8 cellular contexts compared by ENCODE assay signal in the genomic region with DNA sequence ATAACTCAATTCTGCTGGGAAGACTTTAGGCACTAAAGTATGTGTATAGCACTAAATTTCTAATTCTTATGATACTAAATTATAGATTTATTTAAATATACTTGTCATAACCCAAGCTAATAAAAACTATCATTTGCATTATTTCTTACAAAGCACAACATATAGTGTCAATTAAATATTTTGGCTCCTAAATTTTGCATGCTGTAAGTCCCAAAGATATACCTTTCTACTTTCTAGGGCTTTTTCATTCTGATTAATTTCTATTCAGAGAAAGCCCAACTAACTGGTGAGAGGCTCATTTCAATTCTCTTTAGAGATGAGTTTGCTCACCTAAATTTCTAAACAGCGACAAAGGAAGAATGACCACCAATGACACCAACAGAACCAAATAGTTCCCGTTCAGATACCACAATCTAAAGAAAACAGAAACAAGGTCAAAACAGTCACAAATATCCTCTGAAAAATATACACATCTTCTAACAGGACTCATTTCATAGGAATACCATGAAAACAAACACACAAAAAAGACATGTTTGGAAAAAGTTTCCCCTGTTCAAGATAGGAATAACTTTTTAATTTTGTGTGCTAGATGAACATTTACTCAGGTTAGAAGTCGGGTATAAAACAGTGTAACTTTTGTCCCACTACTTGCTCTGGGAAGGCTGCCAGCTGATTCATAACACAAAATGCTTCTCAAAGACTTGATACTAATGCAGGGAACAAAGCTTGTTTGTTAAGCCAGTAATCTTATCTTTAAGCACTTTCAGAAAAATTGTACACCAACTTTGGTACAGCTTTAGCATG. TPM values are rescaled to one million over a fixed set of nuclear protein-coding genes. Genes with fewer than 3 reads are reported as not detected.
DNase-seq lines count a peak whose midpoint lies in the region; ATAC-seq and TF ChIP-seq lines count a peak whose summit lies in the region.

No MANE protein-coding gene starts in this region.

- TF ChIP-seq CTCF in RWPE1 (conservative IDR thresholded peaks at IDR 0.05; ENCODE audit: low read depth), result no peak

- H3K27me3 Mint-ChIP-seq in memory B cell, result no peaks in the 10 kb centered on the region

- H3K4me1 Mint-ChIP-seq in memory B cell, result peaks cover 32% of the 10 kb centered on the region

- no peaks in the 10 kb centered on the region for H3K9me3 Mint-ChIP-seq in memory B cell

- no peak overlapping the region for H3K4me3 Mint-ChIP-seq in memory B cell

- H3K27ac ChIP-seq in cingulate gyrus (ENCODE audit: low read depth, low read length) (peak overlapping the region; percentile 23), RWPE1 (no peak overlapping the region)

- CTCF ChIA-PET in RWPE1 (lab: Yijun Ruan, JAX), result no interaction called here

- POLR2A ChIA-PET in RWPE1 (lab: Yijun Ruan, JAX; ENCODE audit: low non-redundant PET), result no interaction called here

- H3K27ac Mint-ChIP-seq in memory B cell, result peak overlapping the region; percentile 35

- peak; percentile 86 for DNase-seq in A172 (ENCODE audit: low spot score)
- peak; percentile 89 for DNase-seq in LHCN-M2 (ENCODE audit: low read depth)
- DNase-seq in memory B cell (ENCODE audit: low spot score in 2 of 2), result no peak
- DNase-seq in RWPE1 (ENCODE audit: low spot score), result no peak
- no peak for DNase-seq in activated gamma-delta T cell (lab: John Stamatoyannopoulos, UW)
- no peak for DNase-seq in NCI-H2107 treated with DMSO at 0.1 percent for 48 hours (lab: John Stamatoyannopoulos, UW; ENCODE audit: unreplicated experiment)

- peaks cover 43% of the 10 kb centered on the region for H3K36me3 Mint-ChIP-seq in memory B cell

- ATAC-seq in memory B cell (ENCODE audit: low read depth) (no peak), GM18520 (IDR thresholded peaks at IDR 0.05; ENCODE audit: unreplicated experiment) (no peak)

RNA-seq across cellular contexts. Expression of a gene that starts 7.6 kb away (rescaled TPM):
- total RNA-seq in A172 (2014; rRNA removed; shearing (Covaris generic)), result 140 and 141 TPM in 2 replicates
- total RNA-seq in LHCN-M2 (2014; rRNA removed), result 427 and 497 TPM in 2 replicates
- polyA plus RNA-seq in LHCN-M2 (2012), result 124 TPM

Comparison
In these comparisons a context has a peak if more than half of its experiments do, and no peak if none do; other contexts are left out.
1. DNase-seq: peak in A172 (single experiment) and LHCN-M2 (single experiment); none in memory B cell (0 of 2), RWPE1 (single experiment), activated gamma-delta T cell (single experiment) and NCI-H2107 treated with DMSO at 0.1 percent for 48 hours (single experiment).